ENCODE assay signal across 9 cellular contexts in the genomic region with DNA sequence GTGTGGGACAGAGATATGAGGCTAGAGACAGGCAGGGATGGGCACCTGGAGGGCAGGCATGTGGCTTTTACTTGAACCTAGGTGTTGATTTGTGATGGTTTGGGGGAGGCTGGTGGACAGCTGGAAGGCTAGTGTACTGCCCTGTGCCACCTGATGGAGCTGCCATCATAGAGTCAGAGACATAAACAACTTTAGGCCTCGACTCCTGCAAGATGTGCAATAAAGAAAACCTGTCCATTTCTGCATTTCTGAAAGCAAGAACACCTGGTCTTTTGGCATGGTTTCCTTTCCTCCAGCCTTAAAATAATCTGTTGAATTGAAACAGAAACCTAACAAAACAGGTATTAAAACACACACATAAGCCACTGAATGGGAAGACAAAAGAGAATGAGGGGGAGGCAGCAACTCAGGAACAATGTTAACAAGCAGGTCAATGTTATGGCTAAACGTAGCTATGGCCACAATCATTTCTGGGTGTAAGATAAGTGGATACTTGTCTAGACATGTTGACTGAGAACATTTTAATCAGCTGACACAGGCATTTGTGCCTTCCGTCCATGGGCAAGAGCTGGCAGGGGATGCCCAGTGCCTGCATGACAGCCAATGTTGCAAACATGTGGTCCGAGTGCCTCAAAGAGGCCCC.
DNase-seq lines count a peak whose midpoint lies in the region; ATAC-seq and TF ChIP-seq lines count a peak whose summit lies in the region.
"Had no signal": no experiment of that assay in that cellular context is flagged by ENCODE, and none has a peak within 500 bp of the region (broad histone marks: within the 10 kb centered on the region; RNA-seq: fewer than 3 reads in every experiment).

No MANE protein-coding gene starts in this region.

- peaks cover 21% of the 10 kb centered on the region for H3K4me1 Mint-ChIP-seq in stimulated activated naive CD8-positive, alpha-beta T cell treated with anti-CD3 and anti-CD28 coated beads, Interleukin-15, amount 100 ng/mL, for 72 hours

- H3K27ac Mint-ChIP-seq in stimulated activated naive CD8-positive, alpha-beta T cell treated with anti-CD3 and anti-CD28 coated beads, Interleukin-15, amount 100 ng/mL, for 72 hours, result peak overlapping the region in 1 of 2 donors; percentile 64

- no peaks in the 10 kb centered on the region for H3K4me1 ChIP-seq in uterus

- DNase-seq in AG10803 (ENCODE audit: low read depth) (peak; percentile 23), amniotic epithelial cell (ENCODE audit: low read depth) (peak; percentile 81), dorsolateral prefrontal cortex (no peak), uterus (no peak), cortex of kidney (lab: John Stamatoyannopoulos, UW) (no peak)
- no peak for DNase-seq in stimulated activated naive CD8-positive, alpha-beta T cell treated with anti-CD3 and anti-CD28 coated beads, Interleukin-15, amount 100 ng/mL, for 72 hours

- no peaks in the 10 kb centered on the region for H3K9me3 Mint-ChIP-seq in stimulated activated naive CD8-positive, alpha-beta T cell treated with anti-CD3 and anti-CD28 coated beads, Interleukin-15, amount 100 ng/mL, for 72 hours

- no peaks in the 10 kb centered on the region for H3K9me3 ChIP-seq in uterus
- H3K9me3 ChIP-seq: BLaER1 treated with 17β-estradiol and CSF1 and Interleukin-3, amounts not matched to agents 10 nM and 100 nM had no signal

- H3K27me3 Mint-ChIP-seq in stimulated activated naive CD8-positive, alpha-beta T cell treated with anti-CD3 and anti-CD28 coated beads, Interleukin-15, amount 100 ng/mL, for 72 hours, result no peaks in the 10 kb centered on the region

- intact Hi-C loops in dorsolateral prefrontal cortex (cut with DNase I), result no loop called here
- intact Hi-C loops in uterus (cut with DNase I; ENCODE audit: low total_unique reads), result no loop called here

- TF ChIP-seq CTCF in AG10803 (conservative IDR thresholded peaks at IDR 0.05; ENCODE audit: low read length) (no peak), dorsolateral prefrontal cortex (IDR thresholded peaks at IDR 0.05 in 54 of 56, conservative IDR thresholded peaks at IDR 0.05 in 2 of 56; ENCODE audit: low read depth in 1 of 56, partially characterized antibody in 56 of 56) (no peak), uterus (IDR thresholded peaks at IDR 0.05) (no peak)

- H3K27ac ChIP-seq in dorsolateral prefrontal cortex (peak overlapping the region in 28 of 59 donors; percentile 0 to 86 (median 44)), uterus (no peak overlapping the region)
- H3K27ac ChIP-seq: BLaER1 treated with 17β-estradiol and CSF1 and Interleukin-3, amounts not matched to agents 10 nM and 100 nM had no signal

- H3K4me3 Mint-ChIP-seq in stimulated activated naive CD8-positive, alpha-beta T cell treated with anti-CD3 and anti-CD28 coated beads, Interleukin-15, amount 100 ng/mL, for 72 hours, result no peak overlapping the region

- TF ChIP-seq POLR2A in uterus (IDR thresholded peaks at IDR 0.05), result no peak

- H3K4me3 ChIP-seq in AG10803 (ENCODE audit: low read length), result no peak overlapping the region
- no peak overlapping the region for H3K4me3 ChIP-seq in dorsolateral prefrontal cortex
- H3K4me3 ChIP-seq in uterus, result no peak overlapping the region
- H3K4me3 ChIP-seq: BLaER1 treated with 17β-estradiol and CSF1 and Interleukin-3, amounts not matched to agents 10 nM and 100 nM had no signal

- peak; percentile 65 for ATAC-seq in GM19397 (IDR thresholded peaks at IDR 0.05; ENCODE audit: unreplicated experiment)
- ATAC-seq in HG03280 (IDR thresholded peaks at IDR 0.05; ENCODE audit: unreplicated experiment), result peak; percentile 73
- no peak for ATAC-seq in stimulated activated naive CD8-positive, alpha-beta T cell treated with anti-CD3 and anti-CD28 coated beads, Interleukin-15, amount 100 ng/mL, for 72 hours

- H3K27me3 ChIP-seq in dorsolateral prefrontal cortex (no peaks in the 10 kb centered on the region), uterus (no peaks in the 10 kb centered on the region)
- H3K27me3 ChIP-seq: BLaER1 treated with 17β-estradiol and CSF1 and Interleukin-3, amounts not matched to agents 10 nM and 100 nM had no signal

- no peaks in the 10 kb centered on the region for H3K36me3 ChIP-seq in uterus

Comparison
In these comparisons a context has a peak if more than half of its experiments do, and no peak if none do; other contexts are left out.
1. DNase-seq: peak in AG10803 (single experiment) and amniotic epithelial cell (single experiment); none in stimulated activated naive CD8-positive, alpha-beta T cell treated with anti-CD3 and anti-CD28 coated beads, Interleukin-15, amount 100 ng/mL, for 72 hours (0 of 2), dorsolateral prefrontal cortex (0 of 10), uterus (0 of 2) and cortex of kidney (single experiment).